9 cellular contexts compared by ENCODE assay signal in genomic region chr19:20078696-20079095, GRCh38. TPM values are rescaled to one million over a fixed set of nuclear protein-coding genes. Genes with fewer than 3 reads are reported as not detected.
DNase-seq lines count a peak whose midpoint lies in the region; ATAC-seq and TF ChIP-seq lines count a peak whose summit lies in the region.
"Had no signal": no experiment of that assay in that cellular context is flagged by ENCODE, and none has a peak within 500 bp of the region (broad histone marks: within the 10 kb centered on the region; RNA-seq: fewer than 3 reads in every experiment).

No MANE protein-coding gene starts in this region.

- no peaks in the 10 kb centered on the region for H3K27me3 ChIP-seq in foreskin keratinocyte
- no peaks in the 10 kb centered on the region for H3K27me3 ChIP-seq in ovary

- ATAC-seq in foreskin keratinocyte = peak; percentile 33
- ATAC-seq: A549 had no signal

- no peak for TF ChIP-seq EP300 in ovary (IDR thresholded peaks at IDR 0.05)

- no peak overlapping the region for H3K27ac Mint-ChIP-seq in activated CD4-positive, alpha-beta memory T cell treated with anti-CD3 and anti-CD28 coated beads for 36 hours

- POLR2A ChIA-PET in activated CD4-positive, alpha-beta memory T cell treated with anti-CD3 and anti-CD28 coated beads for 36 hours (lab: Charles Lee) = interaction anchor here (1.2 to 2.0 kb wide), 4 partner anchors 27 to 487 kb away, joined by 3 to 9 read pairs (median 8); partner anchors contain the start of genes ZNF486, ZNF682 and ZNF737

- H3K27me3 Mint-ChIP-seq in activated CD4-positive, alpha-beta memory T cell treated with anti-CD3 and anti-CD28 coated beads for 36 hours = no peaks in the 10 kb centered on the region

- peaks cover 25% of the 10 kb centered on the region for H3K36me3 Mint-ChIP-seq in activated CD4-positive, alpha-beta memory T cell treated with anti-CD3 and anti-CD28 coated beads for 36 hours

- H3K4me1 ChIP-seq in foreskin keratinocyte (no peaks in the 10 kb centered on the region), ovary (ENCODE audit: insufficient read depth) (peaks cover 3% of the 10 kb centered on the region)
- H3K4me1 ChIP-seq: A549 had no signal

- H3K36me3 ChIP-seq in ovary = no peaks in the 10 kb centered on the region

- TF ChIP-seq CTCF in foreskin keratinocyte (conservative IDR thresholded peaks at IDR 0.05) (no peak), ovary (IDR thresholded peaks at IDR 0.05) (no peak)

- H3K4me1 Mint-ChIP-seq in activated CD4-positive, alpha-beta memory T cell treated with anti-CD3 and anti-CD28 coated beads for 36 hours (ENCODE audit: low read depth) = peaks cover 9% of the 10 kb centered on the region

- no peaks in the 10 kb centered on the region for H3K9me3 ChIP-seq in ovary

- H3K27ac ChIP-seq in foreskin keratinocyte (peak overlapping the region; percentile 29), ovary (no peak overlapping the region)
- H3K27ac ChIP-seq: A549 had no signal

- DNase-seq in NCI-H1417 (lab: John Stamatoyannopoulos, UW) (peak; percentile 11 to 42 (median 37)), NCI-H1417 treated with DMSO at 0.1 percent for 48 hours (lab: John Stamatoyannopoulos, UW) (no peak), foreskin keratinocyte (peak in 1 of 2 donors; percentile 54), ovary (peak; percentile 28 to 57 (median 47)), NCI-H2196 (lab: John Stamatoyannopoulos, UW; ENCODE audit: unreplicated experiment) (no peak), LoVo (ENCODE audit: low spot score) (no peak)
- peak; percentile 41 for DNase-seq in activated CD4-positive, alpha-beta memory T cell treated with anti-CD3 and anti-CD28 coated beads for 36 hours
- no peak for DNase-seq in activated CD4-positive, CD25-positive, alpha-beta regulatory T cell (lab: John Stamatoyannopoulos, UW)

- intact Hi-C loops in activated CD4-positive, alpha-beta memory T cell treated with anti-CD3 and anti-CD28 coated beads for 36 hours (cut with micrococcal nuclease) = no loop called here
- intact Hi-C loops in ovary (cut with DNase I) = no loop called here

- CTCF ChIA-PET in activated CD4-positive, alpha-beta memory T cell treated with anti-CD3 and anti-CD28 coated beads for 36 hours (lab: Charles Lee) = interaction anchor here (1.4 to 1.7 kb wide), 2 partner anchors 26 to 81 kb away, joined by 4 to 6 read pairs; no protein-coding TSS in a partner anchor

- WGBS in ovary, 3 donors = 1% methylated on average over 19 of the region's 19 CpGs

- peaks cover 2% of the 10 kb centered on the region for H3K9me3 Mint-ChIP-seq in activated CD4-positive, alpha-beta memory T cell treated with anti-CD3 and anti-CD28 coated beads for 36 hours

- peak overlapping the region; percentile 93 for H3K4me3 Mint-ChIP-seq in activated CD4-positive, alpha-beta memory T cell treated with anti-CD3 and anti-CD28 coated beads for 36 hours

- TF ChIP-seq POLR2A in ovary (IDR thresholded peaks at IDR 0.05) = no peak

- peak overlapping the region; percentile 69 for H3K4me3 ChIP-seq in ovary
- H3K4me3 ChIP-seq: A549 had no signal

RNA-seq across cellular contexts. Expression of gene ZNF90, which starts 0.9 kb away (rescaled TPM):
- total RNA-seq in activated CD4-positive, alpha-beta memory T cell treated with anti-CD3 and anti-CD28 coated beads for 36 hours = 10 to 100 TPM; 13.8 to 16.3 TPM
- 6.1 and 7.4 TPM in 2 replicates for total RNA-seq in foreskin keratinocyte
- 2.5 and 4.0 TPM in 2 replicates for polyA plus RNA-seq in foreskin keratinocyte
- total RNA-seq in ovary = 10 to 100 TPM in 2 of 7 donors, 1 to 10 TPM in 5; 3.6 to 11.3 (median 7.9) TPM
- polyA plus RNA-seq in ovary = 1 to 10 TPM; 3.9 to 5.0 TPM
- polyA plus RNA-seq: A549 had no signal

RNA-seq across cellular contexts. Expression of gene ZNF682, which starts 39.4 kb away (rescaled TPM):
- 1 to 10 TPM; 7.0 to 9.1 TPM for total RNA-seq in activated CD4-positive, alpha-beta memory T cell treated with anti-CD3 and anti-CD28 coated beads for 36 hours
- total RNA-seq in foreskin keratinocyte (2.9 and 3.1 TPM in 2 replicates), ovary (1 to 10 TPM; 1.4 to 7.6 (median 4.5) TPM)
- polyA plus RNA-seq in foreskin keratinocyte (1.9 and 3.5 TPM in 2 replicates), ovary (1 to 10 TPM; 1.9 to 3.6 TPM)
- polyA plus RNA-seq: A549 had no signal

Comparison
In these comparisons a context has a peak if more than half of its experiments do, and no peak if none do; other contexts are left out.
1. DNase-seq: peak in NCI-H1417 (3 of 3), activated CD4-positive, alpha-beta memory T cell treated with anti-CD3 and anti-CD28 coated beads for 36 hours (single experiment) and ovary (5 of 5); none in NCI-H1417 treated with DMSO at 0.1 percent for 48 hours (single experiment), activated CD4-positive, CD25-positive, alpha-beta regulatory T cell (0 of 4), NCI-H2196 (single experiment) and LoVo (single experiment).